26 cellular contexts compared by ENCODE assay signal in genomic region chr6:5559651-5560050, GRCh38.
"Had no signal": no experiment of that assay in that cellular context is flagged by ENCODE, and none has a peak within 500 bp of the region (broad histone marks: within the 10 kb centered on the region; RNA-seq: fewer than 3 reads in every experiment).

No MANE protein-coding gene starts in this region.

- H2AFZ ChIP-seq: hepatocyte had no signal

- H3K79me2 ChIP-seq: hepatocyte had no signal

- ATAC-seq: effector memory CD8-positive, alpha-beta T cell; esophagus mucosa; foreskin keratinocyte; gastrocnemius medialis; gastroesophageal sphincter; heart left ventricle; heart right ventricle had no signal

- H3K9me3 ChIP-seq: colonic mucosa, esophagus muscularis mucosa, esophagus squamous epithelium, gastrocnemius medialis, gastroesophageal sphincter, heart left ventricle, heart right ventricle had no signal

- H3K4me1 ChIP-seq: colonic mucosa, foreskin keratinocyte had no signal

- H3K27me3 ChIP-seq: colonic mucosa, dorsolateral prefrontal cortex, esophagus muscularis mucosa, foreskin keratinocyte, gastrocnemius medialis, gastroesophageal sphincter, heart left ventricle, heart right ventricle, hepatocyte had no signal

- H3K4me3 ChIP-seq: colonic mucosa, coronary artery, dorsolateral prefrontal cortex, esophagus muscularis mucosa, esophagus squamous epithelium, gastrocnemius medialis, gastroesophageal sphincter, heart left ventricle, heart right ventricle, hepatocyte had no signal

- H3K36me3 ChIP-seq: colonic mucosa, esophagus muscularis mucosa, esophagus squamous epithelium, gastrocnemius medialis, gastroesophageal sphincter, heart left ventricle, heart right ventricle had no signal

- H3K27ac ChIP-seq: colonic mucosa, coronary artery, dorsolateral prefrontal cortex, epithelial cell of prostate, esophagus muscularis mucosa, esophagus squamous epithelium, foreskin keratinocyte, gastrocnemius medialis, gastroesophageal sphincter, heart left ventricle, heart right ventricle, hepatocyte had no signal

- FAIRE-seq: endothelial cell of umbilical vein, frontal cortex had no signal

- H3K4me2 ChIP-seq: hepatocyte had no signal

- DNase-seq: colonic mucosa; cortex of kidney; dermis blood vessel endothelial cell; dorsolateral prefrontal cortex; effector CD4-positive, alpha-beta T cell; effector memory CD4-positive, alpha-beta T cell; effector memory CD8-positive, alpha-beta T cell; endodermal cell; erythroblast; esophagus squamous epithelium; foreskin fibroblast; foreskin keratinocyte; foreskin melanocyte; gastrocnemius medialis; glutamatergic neuron; head of caudate nucleus; heart left ventricle; heart right ventricle had no signal
